In the genomic region with DNA sequence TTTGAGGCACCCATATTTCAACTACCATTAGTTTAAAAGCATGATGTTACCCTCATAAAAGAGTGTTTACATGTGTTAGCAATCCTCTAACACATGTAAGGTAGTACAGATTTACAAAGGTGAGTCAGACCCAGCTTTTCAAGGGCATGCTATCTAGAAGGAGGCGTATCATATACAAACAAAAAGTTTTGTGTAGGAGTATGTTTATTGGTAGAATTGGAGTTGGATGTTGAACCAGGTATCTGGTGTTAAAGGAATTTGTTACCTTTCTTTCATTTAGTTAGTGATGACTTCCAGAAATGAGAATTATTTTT, we compare ENCODE assay signal across 9 cellular contexts. TPM values are rescaled to one million over a fixed set of nuclear protein-coding genes. Genes with fewer than 3 reads are reported as not detected.
DNase-seq lines count a peak whose midpoint lies in the region; ATAC-seq and TF ChIP-seq lines count a peak whose summit lies in the region.
"Had no signal": no experiment of that assay in that cellular context is flagged by ENCODE, and none has a peak within 500 bp of the region (broad histone marks: within the 10 kb centered on the region; RNA-seq: fewer than 3 reads in every experiment).

No MANE protein-coding gene starts in this region.

- H3K27ac ChIP-seq in breast epithelium (peak overlapping the region; percentile 1 to 31), upper lobe of left lung (no peak overlapping the region)
- no peak overlapping the region for H3K27ac ChIP-seq in effector memory CD4-positive, alpha-beta T cell (ENCODE audit: insufficient read depth, low read length, poor library complexity, severe bottlenecking)
- H3K27ac ChIP-seq: neutrophil had no signal

- H3K9me3 Mint-ChIP-seq in Calu3 (ENCODE audit: low read depth, unreplicated experiment) (no peaks in the 10 kb centered on the region), nephron (no peaks in the 10 kb centered on the region)

- 73 to 95% methylated on average over 1 of the region's 1 CpG for WGBS in upper lobe of left lung, 2 donors

- no peaks in the 10 kb centered on the region for H3K27me3 ChIP-seq in Loucy (ENCODE audit: insufficient read depth, low read length, poor library complexity, severe bottlenecking)
- no peaks in the 10 kb centered on the region for H3K27me3 ChIP-seq in breast epithelium
- no peaks in the 10 kb centered on the region for H3K27me3 ChIP-seq in effector memory CD4-positive, alpha-beta T cell (replicated peaks; ENCODE audit: control insufficient read depth, insufficient read depth, low read length, poor library complexity, severe bottlenecking)
- no peaks in the 10 kb centered on the region for H3K27me3 ChIP-seq in upper lobe of left lung
- H3K27me3 ChIP-seq: neutrophil had no signal

- peak overlapping the region; percentile 98 for H3K9ac ChIP-seq in Loucy (ENCODE audit: low read depth, low read length, poor library complexity, severe bottlenecking)

- H3K79me2 ChIP-seq in Loucy (ENCODE audit: insufficient read depth, low read length) = peaks cover 72% of the 10 kb centered on the region

- H3K9me2 ChIP-seq in Loucy (replicated peaks; ENCODE audit: low read depth, low read length) = no peaks in the 10 kb centered on the region

- peak overlapping the region; percentile 96 for H3K4me2 ChIP-seq in Loucy (ENCODE audit: low read depth, low read length, poor library complexity, severe bottlenecking)

- H3K4me3 Mint-ChIP-seq in Calu3 (ENCODE audit: low read depth, unreplicated experiment) (peak overlapping the region; percentile 83), nephron (peak overlapping the region; percentile 50 to 75 (median 73))

- TF ChIP-seq POLR2A in breast epithelium (IDR thresholded peaks at IDR 0.05) = no peak
- no peak for TF ChIP-seq POLR2A in upper lobe of left lung (IDR thresholded peaks at IDR 0.05)

- peaks cover 45% of the 10 kb centered on the region for H3K4me1 Mint-ChIP-seq in Calu3 (ENCODE audit: low read depth, unreplicated experiment)
- peaks cover 35% of the 10 kb centered on the region for H3K4me1 Mint-ChIP-seq in nephron

- H3K4me3 ChIP-seq in Loucy (ENCODE audit: low read length, poor library complexity, severe bottlenecking) (peak overlapping the region; percentile 97), breast epithelium (no peak overlapping the region), upper lobe of left lung (no peak overlapping the region)
- no peak overlapping the region for H3K4me3 ChIP-seq in effector memory CD4-positive, alpha-beta T cell (ENCODE audit: insufficient read depth, low read depth, low read length, poor library complexity, severe bottlenecking)

- no peaks in the 10 kb centered on the region for H3F3A ChIP-seq in Loucy (ENCODE audit: low read depth)

- TF ChIP-seq CTCF in Calu3 (IDR thresholded peaks at IDR 0.05; ENCODE audit: unreplicated experiment) (no peak), Loucy (conservative IDR thresholded peaks at IDR 0.05; ENCODE audit: low read length) (no peak), breast epithelium (IDR thresholded peaks at IDR 0.05) (no peak), nephron (IDR thresholded peaks at IDR 0.05; ENCODE audit: unreplicated experiment in 3 of 3) (no peak), upper lobe of left lung (IDR thresholded peaks at IDR 0.05) (no peak)

- H3K27me3 Mint-ChIP-seq in Calu3 (ENCODE audit: unreplicated experiment) (no peaks in the 10 kb centered on the region), nephron (ENCODE audit: low read depth) (no peaks in the 10 kb centered on the region)

- H3K36me3 Mint-ChIP-seq in Calu3 (ENCODE audit: insufficient read depth, unreplicated experiment) (peaks cover 32% of the 10 kb centered on the region), nephron (ENCODE audit: low read depth) (peaks cover 18% of the 10 kb centered on the region)

- no peaks in the 10 kb centered on the region; the same call in 1 of the 2 replicates for H3K36me3 ChIP-seq in Loucy (ENCODE audit: insufficient read depth, low read length)
- H3K36me3 ChIP-seq in breast epithelium = no peaks in the 10 kb centered on the region
- no peaks in the 10 kb centered on the region for H3K36me3 ChIP-seq in effector memory CD4-positive, alpha-beta T cell (ENCODE audit: control insufficient read depth, insufficient read depth, low read length)
- no peaks in the 10 kb centered on the region for H3K36me3 ChIP-seq in upper lobe of left lung
- H3K36me3 ChIP-seq: neutrophil had no signal

- CTCF ChIA-PET in Calu3 (lab: Charles Lee) = interaction anchor here (0.7 kb wide), 1 partner anchor 17 kb away, joined by 8 read pairs; no protein-coding TSS in a partner anchor

- no TSS peak for BruUV-seq in Calu3 (replicated peaks; lab: Mats Ljungman, UMichigan)

- H3K9me3 ChIP-seq in Loucy (ENCODE audit: insufficient read depth, low read depth, low read length) = no peaks in the 10 kb centered on the region
- no peaks in the 10 kb centered on the region for H3K9me3 ChIP-seq in breast epithelium
- no peaks in the 10 kb centered on the region for H3K9me3 ChIP-seq in effector memory CD4-positive, alpha-beta T cell (ENCODE audit: control insufficient read depth, low read length)
- H3K9me3 ChIP-seq in upper lobe of left lung = no peaks in the 10 kb centered on the region
- H3K9me3 ChIP-seq: neutrophil had no signal

- H3K4me1 ChIP-seq in Loucy (ENCODE audit: insufficient read depth, low read length, poor library complexity, severe bottlenecking) = peaks cover 37% of the 10 kb centered on the region
- no peaks in the 10 kb centered on the region for H3K4me1 ChIP-seq in breast epithelium
- peaks cover 4% of the 10 kb centered on the region for H3K4me1 ChIP-seq in effector memory CD4-positive, alpha-beta T cell (ENCODE audit: control insufficient read depth, insufficient read depth, low read length, poor library complexity, severe bottlenecking)
- H3K4me1 ChIP-seq in upper lobe of left lung = peaks cover 13 to 28% (median 20%) of the 10 kb centered on the region in 4 donors

- H4K20me1 ChIP-seq in Loucy (ENCODE audit: insufficient read depth, low read length, poor library complexity, severe bottlenecking) = peaks cover 56% of the 10 kb centered on the region

- H3K27ac Mint-ChIP-seq in Calu3 (ENCODE audit: unreplicated experiment) = no peak overlapping the region
- peak overlapping the region; percentile 58 to 86 (median 86) for H3K27ac Mint-ChIP-seq in nephron

- DNase-seq in Calu3 (no peak), breast epithelium (ENCODE audit: low spot score in 2 of 2) (no peak), upper lobe of left lung (no peak), NCI-H526 treated with DMSO at 0.1 percent for 48 hours (lab: John Stamatoyannopoulos, UW) (no peak)
- no peak for DNase-seq in effector memory CD4-positive, alpha-beta T cell

- intact Hi-C loops in Calu3 (cut with micrococcal nuclease; ENCODE audit: unreplicated experiment) (no loop called here), breast epithelium (cut with DNase I; ENCODE audit: low total_unique reads) (no loop called here)

- no peak overlapping the region for H2AFZ ChIP-seq in Loucy (ENCODE audit: low read length)

- ATAC-seq in upper lobe of left lung (ENCODE audit: low FRiP score in 2 of 2) (no peak), GM21825 (IDR thresholded peaks at IDR 0.05; ENCODE audit: unreplicated experiment) (no peak)

- TF ChIP-seq EP300 in upper lobe of left lung (IDR thresholded peaks at IDR 0.05) = no peak

RNA-seq across cellular contexts. Expression of a gene that starts 2.4 kb away (rescaled TPM):
- 125 and 135 TPM in 2 replicates for total RNA-seq in Calu3 (2022)
- total RNA-seq in breast epithelium = 100 to 1,000 TPM in 1 of 3 donors, 10 to 100 TPM in 2; 23.2 to 103 (median 78.3) TPM
- total RNA-seq in upper lobe of left lung = 10 to 100 TPM; 14.7 to 65.7 (median 42.6) TPM

RNA-seq across cellular contexts. Expression of a gene that starts 15.2 kb away (rescaled TPM):
- total RNA-seq in Calu3 (2022) (41.2 and 45.9 TPM in 2 replicates), breast epithelium (10 to 100 TPM; 35.0 to 47.0 (median 42.6) TPM), upper lobe of left lung (10 to 100 TPM; 24.3 to 32.4 (median 30.1) TPM)

Comparison
In these comparisons a context has a peak if more than half of its experiments do, and no peak if none do; other contexts are left out.
1. H3K27ac ChIP-seq: peak in breast epithelium (2 of 2); none in effector memory CD4-positive, alpha-beta T cell (single experiment) and upper lobe of left lung (0 of 4).